In genomic region chr4:105710012-105710600, GRCh38 we compare ENCODE assay signal across 10 cellular contexts. TPM values are rescaled to one million over a fixed set of nuclear protein-coding genes. Genes with fewer than 3 reads are reported as not detected.
DNase-seq lines count a peak whose midpoint lies in the region; ATAC-seq, FAIRE-seq and TF ChIP-seq lines count a peak whose summit lies in the region.
"Had no signal": no experiment of that assay in that cellular context is flagged by ENCODE, and none has a peak within 500 bp of the region (broad histone marks: within the 10 kb centered on the region; RNA-seq: fewer than 3 reads in every experiment).

No MANE protein-coding gene starts in this region.

- H3K27me3 ChIP-seq in BLaER1 treated with 17β-estradiol and CSF1 and Interleukin-3, amounts not matched to agents 10 nM and 100 nM, result no peaks in the 10 kb centered on the region
- no peaks in the 10 kb centered on the region for H3K27me3 ChIP-seq in keratinocyte (ENCODE audit: control insufficient read depth, extremely low read depth, insufficient read depth, low read length)
- H3K27me3 ChIP-seq: dorsolateral prefrontal cortex had no signal

- POLR2A ChIA-PET in HEK293 (lab: Yijun Ruan, JAX), result interaction anchor here (0.6 to 1.7 kb wide), 4 partner anchors 42 to 187 kb away, joined by 3 to 5 read pairs (median 4); partner anchors contain the start of gene NPNT
- POLR2A ChIA-PET in activated CD4-positive, alpha-beta memory T cell treated with anti-CD3 and anti-CD28 coated beads, Interleukin-2, amount 10 ng/mL, durations not matched to agents 7 days and 5 days (lab: Charles Lee), result interaction anchor here (1.0 kb wide), 1 partner anchor 236 kb away, joined by 3 read pairs; the partner anchor contains the start of gene PPA2

- no peaks in the 10 kb centered on the region for H3K9me3 ChIP-seq in BLaER1 treated with 17β-estradiol and CSF1 and Interleukin-3, amounts not matched to agents 10 nM and 100 nM (replicated peaks in 1 of 11)
- H3K9me3 ChIP-seq in HEK293 (ENCODE audit: control insufficient read depth, insufficient read depth, low read depth, low read length) (no peaks in the 10 kb centered on the region), keratinocyte (ENCODE audit: control insufficient read depth, low read depth, low read length) (no peaks in the 10 kb centered on the region)

- H3K4me3 ChIP-seq in BLaER1 treated with 17β-estradiol and CSF1 and Interleukin-3, amounts not matched to agents 10 nM and 100 nM, result peak overlapping the region in 9 of 10 experiments; percentile 90 to 99 (median 95); a peak in 10 of 20 replicates
- peak overlapping the region; percentile 81; the same call in 1 of the 2 replicates for H3K4me3 ChIP-seq in HEK293 (ENCODE audit: low read depth, low read length)
- H3K4me3 ChIP-seq in keratinocyte (ENCODE audit: control insufficient read depth in 2 of 3, extremely low read depth in 1 of 3, insufficient read depth in 2 of 3, low read depth in 1 of 3, low read length in 3 of 3), result peak overlapping the region; percentile 72 to 95 (median 89)
- H3K4me3 ChIP-seq in coronary artery, result no peak overlapping the region

- H3K79me2 ChIP-seq in keratinocyte (ENCODE audit: control insufficient read depth, insufficient read depth, low read length), result peaks cover 80% of the 10 kb centered on the region

- peaks cover 0 to 13% (median 5%) of the 10 kb centered on the region in 11 experiments; a peak in 7 of 22 replicates for H3K36me3 ChIP-seq in BLaER1 treated with 17β-estradiol and CSF1 and Interleukin-3, amounts not matched to agents 10 nM and 100 nM
- H3K36me3 ChIP-seq in HEK293 (ENCODE audit: control insufficient read depth in 2 of 2, insufficient read depth in 1 of 2, low read length in 2 of 2), result peaks cover 0 to 10% of the 10 kb centered on the region in 2 experiments; a peak in 1 of 3 replicates
- H3K36me3 ChIP-seq in keratinocyte (ENCODE audit: control insufficient read depth in 2 of 2, extremely low read depth in 1 of 2, insufficient read depth in 2 of 2, low read length in 2 of 2), result no peaks in the 10 kb centered on the region

- peaks cover 0 to 13% (median 0%) of the 10 kb centered on the region in 11 experiments; a peak in 4 of 22 replicates for H4K20me1 ChIP-seq in BLaER1 treated with 17β-estradiol and CSF1 and Interleukin-3, amounts not matched to agents 10 nM and 100 nM
- no peaks in the 10 kb centered on the region for H4K20me1 ChIP-seq in keratinocyte (ENCODE audit: control insufficient read depth, extremely low read depth, insufficient read depth, low read length)

- H3K36me3 Mint-ChIP-seq in activated CD4-positive, alpha-beta memory T cell treated with anti-CD3 and anti-CD28 coated beads, Interleukin-2, amount 10 ng/mL, durations not matched to agents 7 days and 5 days (ENCODE audit: low read depth), result peaks cover 8% of the 10 kb centered on the region

- peak overlapping the region; percentile 73 to 97 (median 84); a peak in 21 of 22 replicates for H3K4me2 ChIP-seq in BLaER1 treated with 17β-estradiol and CSF1 and Interleukin-3, amounts not matched to agents 10 nM and 100 nM
- peak overlapping the region; percentile 94 for H3K4me2 ChIP-seq in keratinocyte (ENCODE audit: control insufficient read depth, extremely low read depth, insufficient read depth, low read depth, low read length)

- H3K27me3 Mint-ChIP-seq in activated CD4-positive, alpha-beta memory T cell treated with anti-CD3 and anti-CD28 coated beads, Interleukin-2, amount 10 ng/mL, durations not matched to agents 7 days and 5 days, result no peaks in the 10 kb centered on the region

- no peaks in the 10 kb centered on the region for H3K9me3 Mint-ChIP-seq in activated CD4-positive, alpha-beta memory T cell treated with anti-CD3 and anti-CD28 coated beads, Interleukin-2, amount 10 ng/mL, durations not matched to agents 7 days and 5 days

- ATAC-seq in GM18861 (IDR thresholded peaks at IDR 0.05; ENCODE audit: unreplicated experiment), result no peak

- H2AFZ ChIP-seq in keratinocyte (ENCODE audit: control insufficient read depth, low read length), result peak overlapping the region; percentile 18

- no peaks in the 10 kb centered on the region for H3K9me1 ChIP-seq in keratinocyte (ENCODE audit: control insufficient read depth, extremely low read depth, insufficient read depth, low read length)

- TF ChIP-seq CTCF in HEK293 (tag by site-specific recombination; IDR thresholded peaks at IDR 0.05) (no peak), keratinocyte (optimal IDR thresholded peaks at IDR 0.05 in 1 of 3, IDR thresholded peaks at IDR 0.05 in 1 of 3, conservative IDR thresholded peaks at IDR 0.05 in 1 of 3; ENCODE audit: extremely low read depth in 1 of 3, insufficient read depth in 2 of 3, low read length in 3 of 3) (no peak), coronary artery (IDR thresholded peaks at IDR 0.05) (no peak)

- peak overlapping the region in 6 of 11 experiments; percentile 90 to 93 (median 92); a peak in 7 of 22 replicates for H3K9ac ChIP-seq in BLaER1 treated with 17β-estradiol and CSF1 and Interleukin-3, amounts not matched to agents 10 nM and 100 nM
- peak overlapping the region; percentile 61 for H3K9ac ChIP-seq in keratinocyte (ENCODE audit: control insufficient read depth, extremely low read depth, insufficient read depth, low read length)

- peak overlapping the region; percentile 99 for H3K4me3 Mint-ChIP-seq in activated CD4-positive, alpha-beta memory T cell treated with anti-CD3 and anti-CD28 coated beads, Interleukin-2, amount 10 ng/mL, durations not matched to agents 7 days and 5 days

- CTCF ChIA-PET in HEK293 (lab: Yijun Ruan, JAX), result interaction anchor here (0.6 to 1.6 kb wide), 4 partner anchors 9 to 452 kb away, joined by 3 to 6 read pairs (median 4); no protein-coding TSS in a partner anchor
- CTCF ChIA-PET in activated CD4-positive, alpha-beta memory T cell treated with anti-CD3 and anti-CD28 coated beads, Interleukin-2, amount 10 ng/mL, durations not matched to agents 7 days and 5 days (lab: Charles Lee), result interaction anchor here (1.1 to 2.2 kb wide), 4 partner anchors 9 to 236 kb away, joined by 3 to 10 read pairs (median 6); partner anchors contain the start of gene PPA2

- no peak overlapping the region for H3K27ac Mint-ChIP-seq in activated CD4-positive, alpha-beta memory T cell treated with anti-CD3 and anti-CD28 coated beads, Interleukin-2, amount 10 ng/mL, durations not matched to agents 7 days and 5 days

- dilution Hi-C loops in keratinocyte (cut with MboI; ENCODE audit: extremely low pct_ligation_motif_present, low sequenced_read_pairs), result no loop called here

- H3K4me1 ChIP-seq in BLaER1 treated with 17β-estradiol and CSF1 and Interleukin-3, amounts not matched to agents 10 nM and 100 nM, result peaks cover 18 to 42% (median 37%) of the 10 kb centered on the region in 10 experiments
- 0 out of 2 replicates have a peak, but pooled peaks cover 2% of the 10 kb centered on the region for H3K4me1 ChIP-seq in HEK293 (ENCODE audit: control insufficient read depth, insufficient read depth, low read length)
- peaks cover 33% of the 10 kb centered on the region for H3K4me1 ChIP-seq in keratinocyte (ENCODE audit: control insufficient read depth, extremely low read depth, insufficient read depth, low read length)

- H3K4me1 Mint-ChIP-seq in activated CD4-positive, alpha-beta memory T cell treated with anti-CD3 and anti-CD28 coated beads, Interleukin-2, amount 10 ng/mL, durations not matched to agents 7 days and 5 days, result peaks cover 29% of the 10 kb centered on the region

- no peak for FAIRE-seq in keratinocyte (lab: Jason Lieb, UNC)

- no peak overlapping the region for H3K27ac ChIP-seq in BLaER1 treated with 17β-estradiol and CSF1 and Interleukin-3, amounts not matched to agents 10 nM and 100 nM
- H3K27ac ChIP-seq in HEK293 (ENCODE audit: extremely low read depth, low read depth, low read length), result no peak overlapping the region
- peak overlapping the region; percentile 92 for H3K27ac ChIP-seq in keratinocyte (ENCODE audit: control insufficient read depth, insufficient read depth, low read length)
- no peak overlapping the region for H3K27ac ChIP-seq in coronary artery

- no peak for DNase-seq in activated CD4-positive, alpha-beta memory T cell treated with anti-CD3 and anti-CD28 coated beads, Interleukin-2, amount 10 ng/mL, durations not matched to agents 7 days and 5 days
- no peak for DNase-seq in keratinocyte (ENCODE audit: low read depth, low spot score)
- no peak for DNase-seq in C1 segment of cervical spinal cord (lab: John Stamatoyannopoulos, UW)
- DNase-seq in NK-92 treated with Interleukin-12 subunit alpha and Interleukin-12 subunit beta, amount 100 ng/mL, for 24 hours (lab: John Stamatoyannopoulos, UW), result no peak
- no peak for DNase-seq in coronary artery (ENCODE audit: low spot score)
- DNase-seq: dorsolateral prefrontal cortex; stimulated activated CD4-positive, alpha-beta T cell treated with anti-CD3 and anti-CD28 coated beads, Interleukin-15, amount 100 ng/mL, for 24 hours had no signal

TF ChIP-seq in HEK293, 187 proteins besides CTCF, POLR2A, EP300 and RAD21 (continues in another document):
- TF ChIP-seq ZFP69B (tag by site-specific recombination; IDR thresholded peaks at IDR 0.05), result peak; percentile 55; the same call in 1 of the 2 replicates

RNA-seq across cellular contexts. Expression of gene GSTCD, which starts 1.5 kb away (rescaled TPM):
- total RNA-seq in activated CD4-positive, alpha-beta memory T cell treated with anti-CD3 and anti-CD28 coated beads, Interleukin-2, amount 10 ng/mL, durations not matched to agents 7 days and 5 days, result 10 to 100 TPM in 1 of 2 experiments, 1 to 10 TPM in 1; 9.9 to 13.8 TPM
- 13.8 to 23.2 TPM (median 16.8 TPM) in 3 replicates for polyA plus RNA-seq in keratinocyte
- polyA plus RNA-seq in keratinocyte (2011; ENCODE audit: low read depth), result 2.3 TPM
- polyA plus RNA-seq in keratinocyte (2011; cell fraction: cytosol; rRNA removed), result 10.2 and 24.0 TPM in 2 replicates
- 14.7 and 19.3 TPM in 2 replicates for polyA plus RNA-seq in keratinocyte (2011; cell fraction: nucleus; rRNA removed)
- polyA plus RNA-seq in keratinocyte (2012; ENCODE audit: low replicate concordance), result 3.2 and 8.4 TPM in 2 replicates
- 5.4 to 25.1 TPM (median 15.7 TPM) in 3 replicates for polyA minus RNA-seq in keratinocyte
- polyA minus RNA-seq in keratinocyte (2011; cell fraction: cytosol; rRNA and poly(A)+ RNA removed), result 13.8 TPM
- 17.7 and 29.1 TPM in 2 replicates for polyA minus RNA-seq in keratinocyte (2011; cell fraction: nucleus; rRNA and poly(A)+ RNA removed)

RNA-seq across cellular contexts. Expression of gene INTS12, which starts 1.6 kb away (rescaled TPM):
- 10 to 100 TPM; 19.2 to 19.4 TPM for total RNA-seq in activated CD4-positive, alpha-beta memory T cell treated with anti-CD3 and anti-CD28 coated beads, Interleukin-2, amount 10 ng/mL, durations not matched to agents 7 days and 5 days
- polyA plus RNA-seq in keratinocyte, result 37.1 to 39.8 TPM (median 38.3 TPM) in 3 replicates
- polyA plus RNA-seq in keratinocyte (2011; ENCODE audit: low read depth), result 6.9 TPM
- polyA plus RNA-seq in keratinocyte (2011; cell fraction: cytosol; rRNA removed), result 32.7 and 61.2 TPM in 2 replicates
- 30.7 and 36.7 TPM in 2 replicates for polyA plus RNA-seq in keratinocyte (2011; cell fraction: nucleus; rRNA removed)
- polyA plus RNA-seq in keratinocyte (2012; ENCODE audit: low replicate concordance), result 24.8 and 26.7 TPM in 2 replicates
- polyA minus RNA-seq in keratinocyte, result 15.1 to 29.9 TPM (median 26.2 TPM) in 3 replicates
- polyA minus RNA-seq in keratinocyte (2011; cell fraction: cytosol; rRNA and poly(A)+ RNA removed), result 19.4 TPM
- polyA minus RNA-seq in keratinocyte (2011; cell fraction: nucleus; rRNA and poly(A)+ RNA removed), result 9.4 and 15.5 TPM in 2 replicates
